ENCODE assay signal across 9 cellular contexts in genomic region chr4:4430492-4431195, GRCh38.
A peak's percentile ranks its signal among the peaks of the same experiment; 100 is the strongest.
DNase-seq lines count a peak whose midpoint lies in the region; ATAC-seq and TF ChIP-seq lines count a peak whose summit lies in the region.
"Had no signal": no experiment of that assay in that cellular context is flagged by ENCODE, and none has a peak within 500 bp of the region (broad histone marks: within the 10 kb centered on the region; RNA-seq: fewer than 3 reads in every experiment).

No MANE protein-coding gene starts in this region.

- peak; percentile 55 for ATAC-seq in HG03045 (IDR thresholded peaks at IDR 0.05; ENCODE audit: unreplicated experiment)

- DNase-seq in 8988T (peak; percentile 65), GM12865 (ENCODE audit: low read depth) (peak; percentile 61), NCI-H82 treated with DMSO at 0.1 percent for 48 hours (lab: John Stamatoyannopoulos, UW; ENCODE audit: unreplicated experiment) (peak; percentile 65), foreskin fibroblast (peak; percentile 91 to 96), putamen (ENCODE audit: low spot score) (peak; percentile 22)
- peak; percentile 42 for DNase-seq in activated T-cell treated with anti-CD3 and anti-CD28 coated beads, Interleukin-2, amount 50 U/mL, for 1 hour
- no peak for DNase-seq in activated CD4-positive, CD25-positive, alpha-beta regulatory T cell treated with anti-CD3 and anti-CD28 coated beads, Interleukin-2, amount 50 U/mL, for 72 hours

- H3K4me3 ChIP-seq in GM12865 (ENCODE audit: low read depth, low read length) (no peak overlapping the region), foreskin fibroblast (ENCODE audit: low read depth in 1 of 2, low read length in 2 of 2) (no peak overlapping the region)
- H3K4me3 ChIP-seq: ovary had no signal

- TF ChIP-seq CTCF in GM12865 (IDR thresholded peaks at IDR 0.05; ENCODE audit: insufficient read depth, low read depth, low read length, missing control alignments) (peak; percentile 74), foreskin fibroblast (IDR thresholded peaks at IDR 0.05; ENCODE audit: low read depth, low read length) (peak; percentile 84)
